Comparison of ENCODE assay signal across 8 cellular contexts in the genomic region with DNA sequence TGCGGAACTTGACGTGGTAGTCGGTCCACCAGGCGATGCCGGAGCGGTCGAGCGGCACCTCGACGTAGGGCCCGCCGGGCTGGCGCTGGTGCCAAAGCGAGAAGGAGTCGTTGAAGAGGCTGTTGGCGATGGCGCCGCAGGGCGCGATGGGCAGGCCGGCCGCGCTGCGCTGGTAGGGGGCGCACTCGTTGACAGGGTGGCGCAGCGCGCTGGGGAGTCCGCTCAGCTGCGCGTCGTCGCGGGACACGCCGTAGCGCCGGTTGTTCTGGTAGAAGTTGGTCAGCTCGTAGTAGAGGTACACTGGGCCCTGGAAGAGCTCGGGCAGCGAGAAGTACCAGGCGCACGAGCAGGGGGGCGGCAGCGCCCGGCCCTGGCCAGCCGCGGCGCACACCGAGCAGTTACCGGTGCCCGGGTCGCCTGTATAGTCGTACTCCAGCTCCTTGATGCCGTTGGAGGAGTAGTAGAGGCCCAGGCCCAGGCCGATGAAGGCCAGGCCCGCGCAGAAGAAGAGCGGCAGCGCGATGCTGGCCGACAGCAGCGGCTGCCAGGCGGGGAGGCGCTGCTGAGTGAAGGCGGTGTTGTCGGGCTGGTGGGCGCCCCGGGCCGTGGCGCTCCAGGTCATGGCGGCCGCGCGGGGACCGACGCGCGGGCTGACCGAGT. TPM values are rescaled to one million over a fixed set of nuclear protein-coding genes. Genes with fewer than 3 reads are reported as not detected.
A peak's percentile ranks its signal among the peaks of the same experiment; 100 is the strongest.
DNase-seq lines count a peak whose midpoint lies in the region; ATAC-seq and TF ChIP-seq lines count a peak whose summit lies in the region.

No MANE protein-coding gene starts in this region.

- DNase-seq in AG09319 (ENCODE audit: extremely low read depth, low read depth) (no peak), HPDE6-E6E7 (ENCODE audit: extremely low spot score) (peak; percentile 52), dermis blood vessel endothelial cell (peak; percentile 88), lung (ENCODE audit: low spot score) (peak; percentile 74)
- DNase-seq in activated CD4-positive, alpha-beta T cell treated with anti-CD3 and anti-CD28 coated beads, Interleukin-2, amount 10 ng/mL, durations not matched to agents 24 days and 14 days: peak; percentile 92
- peak; percentile 54 to 75 (median 60) for DNase-seq in stimulated activated CD4-positive, alpha-beta T cell treated with anti-CD3 and anti-CD28 coated beads, TNF-alpha, amount 100 ng/mL, for 24 hours (ENCODE audit: low read depth in 3 of 3)

- peaks cover 29% of the 10 kb centered on the region for H3K27me3 Mint-ChIP-seq in activated CD4-positive, alpha-beta T cell treated with anti-CD3 and anti-CD28 coated beads, Interleukin-2, amount 10 ng/mL, durations not matched to agents 24 days and 14 days

- no peaks in the 10 kb centered on the region for H3K9me3 Mint-ChIP-seq in activated CD4-positive, alpha-beta T cell treated with anti-CD3 and anti-CD28 coated beads, Interleukin-2, amount 10 ng/mL, durations not matched to agents 24 days and 14 days

- ATAC-seq in lung (ENCODE audit: insufficient read depth, low FRiP score) (peak; percentile 69), GM21528 (IDR thresholded peaks at IDR 0.05; ENCODE audit: low FRiP score, unreplicated experiment) (no peak), HG03108 (IDR thresholded peaks at IDR 0.05; ENCODE audit: unreplicated experiment) (no peak)

- H3K4me1 Mint-ChIP-seq in activated CD4-positive, alpha-beta T cell treated with anti-CD3 and anti-CD28 coated beads, Interleukin-2, amount 10 ng/mL, durations not matched to agents 24 days and 14 days: peaks cover 31% of the 10 kb centered on the region

- peak overlapping the region; percentile 88 for H3K4me3 Mint-ChIP-seq in activated CD4-positive, alpha-beta T cell treated with anti-CD3 and anti-CD28 coated beads, Interleukin-2, amount 10 ng/mL, durations not matched to agents 24 days and 14 days

- peak overlapping the region; percentile 84 for H3K27ac Mint-ChIP-seq in activated CD4-positive, alpha-beta T cell treated with anti-CD3 and anti-CD28 coated beads, Interleukin-2, amount 10 ng/mL, durations not matched to agents 24 days and 14 days

- H3K4me1 ChIP-seq in lung (ENCODE audit: control insufficient read depth in 2 of 2, insufficient read depth in 2 of 2, low read length in 2 of 2): peaks cover 0 to 14% of the 10 kb centered on the region in 2 donors

- no peaks in the 10 kb centered on the region for H3K27me3 ChIP-seq in lung (ENCODE audit: control insufficient read depth, insufficient read depth)

- no peaks in the 10 kb centered on the region for H3K36me3 ChIP-seq in lung (ENCODE audit: control insufficient read depth in 2 of 2, insufficient read depth in 2 of 2, low read length in 2 of 2)

- peaks cover 0 to 9% of the 10 kb centered on the region in 2 donors for H3K9me3 ChIP-seq in lung (ENCODE audit: control insufficient read depth in 2 of 2, insufficient read depth in 1 of 2, low read length in 1 of 2)

- intact Hi-C loops in activated CD4-positive, alpha-beta T cell treated with anti-CD3 and anti-CD28 coated beads, Interleukin-2, amount 10 ng/mL, durations not matched to agents 24 days and 14 days (cut with micrococcal nuclease): loop anchor here (5.0 kb wide), 2 partner anchors 42 to 847 kb away; partner anchors contain the start of gene PRKCH

- no peaks in the 10 kb centered on the region for H3K36me3 Mint-ChIP-seq in activated CD4-positive, alpha-beta T cell treated with anti-CD3 and anti-CD28 coated beads, Interleukin-2, amount 10 ng/mL, durations not matched to agents 24 days and 14 days (ENCODE audit: low read depth)

- H3K4me3 ChIP-seq in lung: peak overlapping the region; percentile 77

- H3K27ac ChIP-seq in lung (ENCODE audit: low read depth in 1 of 2, low read length in 1 of 2): peak overlapping the region in 1 of 2 donors; percentile 97

- TF ChIP-seq CTCF in AG09319 (IDR thresholded peaks at IDR 0.05; ENCODE audit: low read depth, low read length) (peak; percentile 24), lung (IDR thresholded peaks at IDR 0.05; ENCODE audit: control extremely low read depth, extremely low read depth) (peak; percentile 8)

- 0 to 1% methylated on average over 75 to 81 of the region's 81 CpGs for WGBS in lung, 2 donors

RNA-seq across cellular contexts. Expression of gene TMEM30B, which starts 0.5 kb away (rescaled TPM):
- 0.44 and 0.47 TPM in 2 replicates for total RNA-seq in activated CD4-positive, alpha-beta T cell treated with anti-CD3 and anti-CD28 coated beads, Interleukin-2, amount 10 ng/mL, durations not matched to agents 24 days and 14 days
- total RNA-seq in dermis blood vessel endothelial cell: 0.33 and 0.34 TPM in 2 replicates
- total RNA-seq in lung: 10 to 100 TPM; 22.8 to 24.3 TPM
- polyA plus RNA-seq in lung: 10 to 100 TPM; 14.4 to 17.4 TPM

RNA-seq across cellular contexts. Expression of gene PRKCH, which starts 40.7 kb away (rescaled TPM):
- 108 and 118 TPM in 2 replicates for total RNA-seq in activated CD4-positive, alpha-beta T cell treated with anti-CD3 and anti-CD28 coated beads, Interleukin-2, amount 10 ng/mL, durations not matched to agents 24 days and 14 days
- total RNA-seq in dermis blood vessel endothelial cell (312 and 327 TPM in 2 replicates), lung (100 to 1,000 TPM in 1 of 2 donors, 10 to 100 TPM in 1; 67.9 to 126 TPM)
- 10 to 100 TPM; 12.9 to 34.9 TPM for polyA plus RNA-seq in lung

Comparison
In these comparisons a context has a peak if more than half of its experiments do, and no peak if none do; other contexts are left out.
1. RNA of gene TMEM30B, which starts 0.5 kb away (total RNA-seq): 22.8 to 24.3 TPM in lung; 0.44 to 0.47 TPM in activated CD4-positive, alpha-beta T cell treated with anti-CD3 and anti-CD28 coated beads, Interleukin-2, amount 10 ng/mL, durations not matched to agents 24 days and 14 days and 0.33 to 0.34 TPM in dermis blood vessel endothelial cell; every median in the first group is over 10 times any median in the second.